31 cellular contexts compared by ENCODE assay signal in genomic region chr10:17713758-17714157, GRCh38. TPM values are rescaled to one million over a fixed set of nuclear protein-coding genes. Genes with fewer than 3 reads are reported as not detected.
"Had no signal": no experiment of that assay in that cellular context is flagged by ENCODE, and none has a peak within 500 bp of the region (broad histone marks: within the 10 kb centered on the region; RNA-seq: fewer than 3 reads in every experiment).

No MANE protein-coding gene starts in this region.

- H3K9me3 Mint-ChIP-seq: activated CD4-positive, alpha-beta memory T cell treated with anti-CD3 and anti-CD28 coated beads for 36 hours; activated CD4-positive, alpha-beta T cell treated with anti-CD3 and anti-CD28 coated beads, Interleukin-2, amount 10 ng/mL, durations not matched to agents 24 days and 14 days; activated naive CD4-positive, alpha-beta T cell treated with anti-CD3 and anti-CD28 coated beads, Interleukin-2, amount 50 U/mL, for 24 hours; activated naive CD8-positive, alpha-beta T cell treated with anti-CD3 and anti-CD28 coated beads, Interleukin-2, amount 50 U/mL, for 24 hours; activated T-cell treated with anti-CD3 and anti-CD28 coated beads, Interleukin-2, amount 50 U/mL, for 72 hours; T-helper 2 cell treated with Interferon-gamma antibody and Interleukin-4, amounts not matched to agents 5 μg/mL and 100 μg/mL, for 36 hours had no signal

- H3K27me3 ChIP-seq: adrenal gland, body of pancreas, breast epithelium, cardiac muscle cell, colonic mucosa, heart left ventricle had no signal

- H3K9me3 ChIP-seq: adrenal gland, body of pancreas, breast epithelium, colonic mucosa, heart left ventricle had no signal

- H3K27me3 Mint-ChIP-seq: activated CD4-positive, alpha-beta memory T cell treated with anti-CD3 and anti-CD28 coated beads for 36 hours; activated CD4-positive, alpha-beta T cell treated with anti-CD3 and anti-CD28 coated beads for 36 hours; activated CD4-positive, alpha-beta T cell treated with anti-CD3 and anti-CD28 coated beads, Interleukin-2, amount 10 ng/mL, durations not matched to agents 24 days and 14 days; activated naive CD4-positive, alpha-beta T cell treated with anti-CD3 and anti-CD28 coated beads, Interleukin-2, amount 50 U/mL, for 24 hours; activated naive CD8-positive, alpha-beta T cell treated with anti-CD3 and anti-CD28 coated beads for 36 hours; activated naive CD8-positive, alpha-beta T cell treated with anti-CD3 and anti-CD28 coated beads, Interleukin-2, amount 50 U/mL, for 24 hours; activated T-cell treated with anti-CD3 and anti-CD28 coated beads, Interleukin-2, amount 50 U/mL, for 24 hours; T-helper 17 cell had no signal

- ATAC-seq: activated CD4-positive, alpha-beta T cell treated with anti-CD3 and anti-CD28 coated beads for 36 hours; activated naive CD8-positive, alpha-beta T cell treated with anti-CD3 and anti-CD28 coated beads, Interleukin-2, amount 50 U/mL, for 24 hours; activated T-cell treated with anti-CD3 and anti-CD28 coated beads, Interleukin-2, amount 50 U/mL, for 72 hours; body of pancreas; esophagus mucosa; T-helper 17 cell had no signal

- H3K27ac Mint-ChIP-seq: activated CD4-positive, alpha-beta memory T cell treated with anti-CD3 and anti-CD28 coated beads for 36 hours; activated CD4-positive, alpha-beta T cell treated with anti-CD3 and anti-CD28 coated beads for 36 hours; activated CD4-positive, alpha-beta T cell treated with anti-CD3 and anti-CD28 coated beads, Interleukin-2, amount 10 ng/mL, durations not matched to agents 24 days and 14 days; activated naive CD4-positive, alpha-beta T cell treated with anti-CD3 and anti-CD28 coated beads, Interleukin-2, amount 50 U/mL, for 24 hours; activated naive CD8-positive, alpha-beta T cell treated with anti-CD3 and anti-CD28 coated beads for 36 hours; activated naive CD8-positive, alpha-beta T cell treated with anti-CD3 and anti-CD28 coated beads, Interleukin-2, amount 50 U/mL, for 24 hours; activated T-cell treated with anti-CD3 and anti-CD28 coated beads, Interleukin-2, amount 50 U/mL, for 72 hours; endodermal cell; T-helper 2 cell treated with Interferon-gamma antibody and Interleukin-4, amounts not matched to agents 5 μg/mL and 100 μg/mL, for 36 hours had no signal

- H3K4me1 Mint-ChIP-seq: activated CD4-positive, alpha-beta T cell treated with anti-CD3 and anti-CD28 coated beads for 36 hours; activated CD4-positive, alpha-beta T cell treated with anti-CD3 and anti-CD28 coated beads, Interleukin-2, amount 10 ng/mL, durations not matched to agents 24 days and 14 days; activated naive CD4-positive, alpha-beta T cell treated with anti-CD3 and anti-CD28 coated beads, Interleukin-2, amount 50 U/mL, for 24 hours; activated naive CD8-positive, alpha-beta T cell treated with anti-CD3 and anti-CD28 coated beads for 36 hours; activated naive CD8-positive, alpha-beta T cell treated with anti-CD3 and anti-CD28 coated beads, Interleukin-2, amount 50 U/mL, for 24 hours; endodermal cell had no signal

- H3K4me3 ChIP-seq: body of pancreas, cardiac muscle cell, colonic mucosa had no signal

- H3K4me3 Mint-ChIP-seq: activated CD4-positive, alpha-beta memory T cell treated with anti-CD3 and anti-CD28 coated beads for 36 hours; activated CD4-positive, alpha-beta T cell treated with anti-CD3 and anti-CD28 coated beads for 36 hours; activated CD4-positive, alpha-beta T cell treated with anti-CD3 and anti-CD28 coated beads, Interleukin-2, amount 10 ng/mL, durations not matched to agents 24 days and 14 days; activated naive CD4-positive, alpha-beta T cell treated with anti-CD3 and anti-CD28 coated beads, Interleukin-2, amount 50 U/mL, for 24 hours; activated naive CD8-positive, alpha-beta T cell treated with anti-CD3 and anti-CD28 coated beads for 36 hours; activated naive CD8-positive, alpha-beta T cell treated with anti-CD3 and anti-CD28 coated beads, Interleukin-2, amount 50 U/mL, for 24 hours; activated T-cell treated with anti-CD3 and anti-CD28 coated beads, Interleukin-2, amount 50 U/mL, for 24 hours; activated T-cell treated with anti-CD3 and anti-CD28 coated beads, Interleukin-2, amount 50 U/mL, for 72 hours; endodermal cell; T-helper 17 cell; T-helper 2 cell treated with Interferon-gamma antibody and Interleukin-4, amounts not matched to agents 5 μg/mL and 100 μg/mL, for 36 hours had no signal

- H3K27ac ChIP-seq: body of pancreas, breast epithelium, cardiac muscle cell, colonic mucosa, WERI-Rb-1 had no signal

- H3K4me1 ChIP-seq: body of pancreas, breast epithelium, colonic mucosa had no signal

- DNase-seq: activated CD4-positive, alpha-beta memory T cell treated with anti-CD3 and anti-CD28 coated beads for 36 hours; activated CD4-positive, alpha-beta T cell treated with anti-CD3 and anti-CD28 coated beads for 36 hours; activated CD4-positive, alpha-beta T cell treated with anti-CD3 and anti-CD28 coated beads, Interleukin-2, amount 10 ng/mL, durations not matched to agents 24 days and 14 days; activated CD4-positive, CD25-positive, alpha-beta regulatory T cell; activated CD4-positive, CD25-positive, alpha-beta regulatory T cell treated with anti-CD3 and anti-CD28 coated beads, Interleukin-2, amount 50 U/mL, for 72 hours; activated CD8-positive, alpha-beta memory T cell treated with anti-CD3 and anti-CD28 coated beads, Interleukin-2, amount 50 U/mL, for 48 hours; activated gamma-delta T cell; activated naive CD4-positive, alpha-beta T cell; activated naive CD8-positive, alpha-beta T cell treated with anti-CD3 and anti-CD28 coated beads for 36 hours; activated naive CD8-positive, alpha-beta T cell treated with anti-CD3 and anti-CD28 coated beads, Interleukin-2, amount 50 U/mL, for 24 hours; activated T-cell treated with anti-CD3 and anti-CD28 coated beads for 4 hours; activated T-cell treated with anti-CD3 and anti-CD28 coated beads, Interleukin-2, amount 50 U/mL, for 24 hours; activated T-cell treated with anti-CD3 and anti-CD28 coated beads, Interleukin-2, amount 50 U/mL, for 72 hours; adrenal gland; aorta; body of pancreas; central memory CD4-positive, alpha-beta T cell; colonic mucosa; effector memory CD4-positive, alpha-beta T cell; endodermal cell; foreskin fibroblast; heart left ventricle; T-helper 1 cell; T-helper 17 cell; T1000; WERI-Rb-1 had no signal

RNA-seq across cellular contexts. Expression of gene TMEM236, which starts 38.2 kb away (rescaled TPM):
- total RNA-seq: cardiac muscle cell had no signal
